13 cellular contexts compared by ENCODE assay signal in the genomic region with DNA sequence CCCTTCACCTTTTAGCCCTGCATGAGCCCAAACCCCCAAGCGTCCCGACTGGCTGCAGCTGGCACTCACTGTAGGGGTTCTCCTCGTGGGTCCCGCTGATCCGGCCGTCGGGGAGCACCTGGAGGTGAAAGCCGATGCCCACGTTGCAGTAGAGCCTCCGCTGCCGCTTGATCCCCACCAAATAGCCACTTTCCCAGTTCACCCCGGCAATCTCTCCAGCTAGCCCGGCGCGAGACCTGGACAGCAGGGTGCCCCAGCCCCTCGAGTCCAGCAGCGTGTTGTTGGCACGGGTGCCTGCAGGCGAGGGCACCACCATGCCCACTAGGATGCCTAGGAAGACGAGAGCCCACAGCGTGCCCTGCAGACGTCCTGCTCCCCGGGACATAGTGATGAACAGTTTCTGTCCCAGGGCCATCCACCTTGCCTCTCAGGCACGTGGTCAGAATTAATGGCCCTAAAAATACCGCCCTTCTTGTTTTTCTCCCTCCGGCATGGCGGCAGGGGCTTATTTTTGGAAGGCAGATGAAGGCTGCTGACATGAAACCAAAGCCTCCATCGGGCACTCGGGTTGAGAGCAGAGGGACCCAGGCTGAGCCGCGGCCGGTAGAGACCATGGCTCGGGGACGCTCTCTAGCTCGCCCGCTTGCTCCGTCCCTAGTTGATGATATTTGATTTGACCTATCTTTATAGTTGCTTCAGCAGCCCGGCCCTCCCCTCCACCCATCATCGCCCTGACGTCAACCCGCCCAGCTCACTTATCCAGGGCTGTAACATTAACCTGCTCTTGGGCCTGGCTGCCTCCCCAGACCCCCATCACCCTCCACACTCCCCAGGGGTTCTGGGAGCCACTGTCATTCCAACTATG. TPM values are rescaled to one million over a fixed set of nuclear protein-coding genes. Genes with fewer than 3 reads are reported as not detected.
"Had no signal": no experiment of that assay in that cellular context is flagged by ENCODE, and none has a peak within 500 bp of the region (broad histone marks: within the 10 kb centered on the region; RNA-seq: fewer than 3 reads in every experiment).

A gene with protein sequence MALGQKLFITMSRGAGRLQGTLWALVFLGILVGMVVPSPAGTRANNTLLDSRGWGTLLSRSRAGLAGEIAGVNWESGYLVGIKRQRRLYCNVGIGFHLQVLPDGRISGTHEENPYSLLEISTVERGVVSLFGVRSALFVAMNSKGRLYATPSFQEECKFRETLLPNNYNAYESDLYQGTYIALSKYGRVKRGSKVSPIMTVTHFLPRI (minus strand): TSS at position 660 of the 865 bp plus-strand sequence. CDS start 245 bp downstream, at position 415.

- H3K4me1 Mint-ChIP-seq: immature natural killer cell; stimulated activated effector memory CD8-positive, alpha-beta T cell treated with anti-CD3 and anti-CD28 coated beads, Interleukin-12 subunit alpha, Interleukin-12 subunit beta, amount 100 ng/mL, for 72 hours had no signal

- H3K27ac Mint-ChIP-seq: activated naive CD4-positive, alpha-beta T cell treated with anti-CD3 and anti-CD28 coated beads for 36 hours; effector memory CD8-positive, alpha-beta T cell; immature natural killer cell; stimulated activated effector memory CD8-positive, alpha-beta T cell treated with anti-CD3 and anti-CD28 coated beads, Interleukin-12 subunit alpha, Interleukin-12 subunit beta, amount 100 ng/mL, for 72 hours had no signal

- ATAC-seq: activated CD4-positive, CD25-positive, alpha-beta regulatory T cell treated with anti-CD3 and anti-CD28 coated beads, Interleukin-2, amount 50 U/mL, for 24 hours; effector memory CD8-positive, alpha-beta T cell; left cardiac atrium; pancreas; stimulated activated effector memory CD8-positive, alpha-beta T cell treated with anti-CD3 and anti-CD28 coated beads, Interleukin-12 subunit alpha, Interleukin-12 subunit beta, amount 100 ng/mL, for 72 hours had no signal

- DNase-seq: activated naive CD4-positive, alpha-beta T cell treated with anti-CD3 and anti-CD28 coated beads for 36 hours; central memory CD4-positive, alpha-beta T cell; cortex of kidney; effector memory CD8-positive, alpha-beta T cell; immature natural killer cell; left cardiac atrium; pancreas had no signal

- H3K9me3 Mint-ChIP-seq: activated naive CD4-positive, alpha-beta T cell treated with anti-CD3 and anti-CD28 coated beads for 36 hours; effector memory CD8-positive, alpha-beta T cell; immature natural killer cell; stimulated activated effector memory CD8-positive, alpha-beta T cell treated with anti-CD3 and anti-CD28 coated beads, Interleukin-12 subunit alpha, Interleukin-12 subunit beta, amount 100 ng/mL, for 72 hours had no signal

- H3K4me3 Mint-ChIP-seq: activated naive CD4-positive, alpha-beta T cell treated with anti-CD3 and anti-CD28 coated beads for 36 hours; effector memory CD8-positive, alpha-beta T cell; immature natural killer cell; stimulated activated effector memory CD8-positive, alpha-beta T cell treated with anti-CD3 and anti-CD28 coated beads, Interleukin-12 subunit alpha, Interleukin-12 subunit beta, amount 100 ng/mL, for 72 hours had no signal

- FAIRE-seq: pancreas had no signal

- H3K36me3 Mint-ChIP-seq: immature natural killer cell; stimulated activated effector memory CD8-positive, alpha-beta T cell treated with anti-CD3 and anti-CD28 coated beads, Interleukin-12 subunit alpha, Interleukin-12 subunit beta, amount 100 ng/mL, for 72 hours had no signal

RNA-seq across cellular contexts. Expression of the gene that starts here (rescaled TPM):
- total RNA-seq: activated naive CD4-positive, alpha-beta T cell treated with anti-CD3 and anti-CD28 coated beads for 36 hours; adrenal gland; epithelial cell of proximal tubule; left cardiac atrium; pancreas; SK-MEL-5; tibial nerve had no signal
